In genomic region chr9:123338710-123339665, GRCh38 we compare ENCODE assay signal across 10 cellular contexts. TPM values are rescaled to one million over a fixed set of nuclear protein-coding genes. Genes with fewer than 3 reads are reported as not detected.
A peak's percentile ranks its signal among the peaks of the same experiment; 100 is the strongest.
DNase-seq lines count a peak whose midpoint lies in the region; ATAC-seq, FAIRE-seq and TF ChIP-seq lines count a peak whose summit lies in the region.
"Had no signal": no experiment of that assay in that cellular context is flagged by ENCODE, and none has a peak within 500 bp of the region (broad histone marks: within the 10 kb centered on the region; RNA-seq: fewer than 3 reads in every experiment).

No MANE protein-coding gene starts in this region.

- H3K27me3 Mint-ChIP-seq in glutamatergic neuron (ENCODE audit: unreplicated experiment), result no peaks in the 10 kb centered on the region
- no peaks in the 10 kb centered on the region for H3K27me3 Mint-ChIP-seq in Caco-2 (ENCODE audit: insufficient read depth, unreplicated experiment)

- no peaks in the 10 kb centered on the region for H3K79me2 ChIP-seq in OCI-LY7 (ENCODE audit: insufficient read depth, low read depth, low read length)

- intact Hi-C loops in OCI-LY7 (cut with micrococcal nuclease; ENCODE audit: unreplicated experiment), result loop anchor here (1.0 to 2.0 kb wide), 4 partner anchors 16 to 164 kb away; partner anchors contain the start of gene STRBP
- intact Hi-C loops in mucosa of descending colon (cut with DNase I, micrococcal nuclease), result no loop called here
- intact Hi-C loops in Caco-2 (cut with micrococcal nuclease; ENCODE audit: unreplicated experiment), result no loop called here

- no peak for DNase-seq in GM12891 (ENCODE audit: insufficient read length, low spot score)
- DNase-seq in OCI-LY7 (ENCODE audit: low spot score), result peak; percentile 89
- peak; percentile 41 for DNase-seq in activated gamma-delta T cell treated with anti-CD3 and anti-CD28 coated beads, Interleukin-2, amount 50 U/mL, for 16 hours (ENCODE audit: low read depth)
- peak; percentile 40 to 75 (median 42) for DNase-seq in mucosa of descending colon
- no peak for DNase-seq in glutamatergic neuron
- no peak for DNase-seq in Caco-2

- peaks cover 97% of the 10 kb centered on the region for H3K4me1 ChIP-seq in OCI-LY7 (ENCODE audit: insufficient read depth, low read length, poor library complexity, severe bottlenecking)
- H3K4me1 ChIP-seq in mucosa of descending colon (ENCODE audit: low read depth), result no peaks in the 10 kb centered on the region
- H3K4me1 ChIP-seq in stomach smooth muscle (ENCODE audit: control insufficient read depth, insufficient read depth, low read length), result peaks cover 31% of the 10 kb centered on the region
- no peaks in the 10 kb centered on the region for H3K4me1 ChIP-seq in Caco-2

- H3K9me3 Mint-ChIP-seq in glutamatergic neuron (ENCODE audit: unreplicated experiment), result peaks cover 1% of the 10 kb centered on the region
- no peaks in the 10 kb centered on the region for H3K9me3 Mint-ChIP-seq in Caco-2 (ENCODE audit: unreplicated experiment)

- peak; percentile 86 for FAIRE-seq in GM12891 (lab: Jason Lieb, UNC)

- POLR2A ChIA-PET in OCI-LY7 (lab: Charles Lee), result interaction anchor here (0.5 to 5.0 kb wide), 15 partner anchors 13 to 441 kb away, joined by 3 to 53 read pairs (median 4); no protein-coding TSS in a partner anchor
- POLR2A ChIA-PET in Caco-2 (lab: Charles Lee), result no interaction called here

- H3K4me1 Mint-ChIP-seq in glutamatergic neuron (ENCODE audit: low read depth, unreplicated experiment) (peaks cover 1% of the 10 kb centered on the region), Caco-2 (ENCODE audit: low read depth, unreplicated experiment) (no peaks in the 10 kb centered on the region)

- no peaks in the 10 kb centered on the region for H3K9me3 ChIP-seq in OCI-LY7 (ENCODE audit: low read length)
- no peaks in the 10 kb centered on the region for H3K9me3 ChIP-seq in mucosa of descending colon
- no peaks in the 10 kb centered on the region for H3K9me3 ChIP-seq in stomach smooth muscle (ENCODE audit: control insufficient read depth in 2 of 2, low read length in 2 of 2)
- H3K9me3 ChIP-seq in Caco-2, result no peaks in the 10 kb centered on the region
- H3K9me3 ChIP-seq: neutrophil had no signal

- H4K20me1 ChIP-seq in OCI-LY7 (ENCODE audit: insufficient read depth, low read length), result no peaks in the 10 kb centered on the region

- peak overlapping the region; percentile 59 for H3K4me3 ChIP-seq in OCI-LY7 (ENCODE audit: low read depth, low read length, poor library complexity, severe bottlenecking)
- H3K4me3 ChIP-seq in mucosa of descending colon, result no peak overlapping the region
- peak overlapping the region; percentile 26 to 44 for H3K4me3 ChIP-seq in stomach smooth muscle (ENCODE audit: low read length in 2 of 2)
- no peak overlapping the region for H3K4me3 ChIP-seq in Caco-2 (ENCODE audit: low read depth, low read length)

- H3K27ac Mint-ChIP-seq in glutamatergic neuron (ENCODE audit: unreplicated experiment), result no peak overlapping the region
- H3K27ac Mint-ChIP-seq in Caco-2 (ENCODE audit: unreplicated experiment), result no peak overlapping the region

- H2AFZ ChIP-seq in OCI-LY7 (ENCODE audit: low read length), result peak overlapping the region; percentile 41; the same call in 1 of the 2 replicates

- H3K36me3 Mint-ChIP-seq in glutamatergic neuron (ENCODE audit: unreplicated experiment), result no peaks in the 10 kb centered on the region
- no peaks in the 10 kb centered on the region for H3K36me3 Mint-ChIP-seq in Caco-2 (ENCODE audit: insufficient read depth, unreplicated experiment)

- ATAC-seq in HG02588 (IDR thresholded peaks at IDR 0.05; ENCODE audit: unreplicated experiment), result peak; percentile 65
- peak; percentile 68 for ATAC-seq in mucosa of descending colon

- TF ChIP-seq CTCF in OCI-LY7 (conservative IDR thresholded peaks at IDR 0.05; ENCODE audit: low read length) (no peak), mucosa of descending colon (IDR thresholded peaks at IDR 0.05) (no peak), glutamatergic neuron (IDR thresholded peaks at IDR 0.05; ENCODE audit: partially characterized antibody, unreplicated experiment) (no peak), Caco-2 (IDR thresholded peaks at IDR 0.05; ENCODE audit: insufficient read depth in 1 of 2, low read depth in 1 of 2, low read length in 1 of 2, severe bottlenecking in 1 of 2, unreplicated experiment in 1 of 2) (no peak)

- no peak overlapping the region for H3K4me3 Mint-ChIP-seq in glutamatergic neuron (ENCODE audit: unreplicated experiment)
- no peak overlapping the region for H3K4me3 Mint-ChIP-seq in Caco-2 (ENCODE audit: unreplicated experiment)

- H3K36me3 ChIP-seq in OCI-LY7 (ENCODE audit: insufficient read depth, low read length) (no peaks in the 10 kb centered on the region), mucosa of descending colon (ENCODE audit: low read depth) (no peaks in the 10 kb centered on the region), stomach smooth muscle (ENCODE audit: control insufficient read depth in 2 of 2, insufficient read depth in 2 of 2, low read length in 2 of 2) (no peaks in the 10 kb centered on the region), Caco-2 (ENCODE audit: control insufficient read depth, insufficient read depth, low read length) (no peaks in the 10 kb centered on the region)
- H3K36me3 ChIP-seq: neutrophil had no signal

- TF ChIP-seq POLR2A in GM12891 (IDR thresholded peaks at IDR 0.05; ENCODE audit: low read depth, low read length), result peak; percentile 76

- CTCF ChIA-PET in OCI-LY7 (lab: Charles Lee; ENCODE audit: unreplicated experiment) (interaction anchor here (0.6 to 1.4 kb wide), 10 partner anchors 10 to 102 kb away, joined by 3 to 9 read pairs (median 3); no protein-coding TSS in a partner anchor), Caco-2 (lab: Charles Lee) (no interaction called here)

- H3K27ac ChIP-seq in OCI-LY7 (ENCODE audit: low read depth, low read length, poor library complexity, severe bottlenecking) (peak overlapping the region; percentile 93), stomach smooth muscle (ENCODE audit: low read length) (no peak overlapping the region)
- H3K27ac ChIP-seq: neutrophil had no signal

- H3K27me3 ChIP-seq in stomach smooth muscle (ENCODE audit: control insufficient read depth in 1 of 2, insufficient read depth in 2 of 2, low read length in 2 of 2), result no peaks in the 10 kb centered on the region
- no peaks in the 10 kb centered on the region for H3K27me3 ChIP-seq in Caco-2 (replicated peaks; ENCODE audit: control insufficient read depth, insufficient read depth, low read length)

- BruUV-seq in OCI-LY7 (replicated peaks; lab: Mats Ljungman, UMichigan) (TSS peak; percentile 75), Caco-2 (replicated peaks; lab: Mats Ljungman, UMichigan) (no TSS peak)

- H3K9ac ChIP-seq in stomach smooth muscle (ENCODE audit: low read length in 2 of 2), result peak overlapping the region in 1 of 2 donors; percentile 39

- peak overlapping the region; percentile 73 for H3K4me2 ChIP-seq in OCI-LY7 (ENCODE audit: low read length)

- H3K9me2 ChIP-seq in OCI-LY7 (ENCODE audit: insufficient read depth, low read length), result no peaks in the 10 kb centered on the region

TF ChIP-seq in GM12891, 5 proteins besides CTCF, POLR2A, EP300 and RAD21:
- no peak for TF ChIP-seq POLR2AphosphoS5 (IDR thresholded peaks at IDR 0.05; ENCODE audit: low read depth, low read length)
- peak; percentile 67 for TF ChIP-seq TAF1 (IDR thresholded peaks at IDR 0.05; ENCODE audit: low read depth, low read length)
- peak; percentile 92; the same call in 1 of the 2 replicates for TF ChIP-seq POU2F2 (IDR thresholded peaks at IDR 0.05; ENCODE audit: low read depth, low read length)
- TF ChIP-seq SPI1 (IDR thresholded peaks at IDR 0.05; ENCODE audit: low read depth, low read length), result no peak; the same call in 1 of the 2 replicates
- peak; percentile 90 for TF ChIP-seq PAX5 (IDR thresholded peaks at IDR 0.05; ENCODE audit: insufficient read depth, low read length, severe bottlenecking)
TF ChIP-seq in GM12891: peak in this region for 3.

RNA-seq across cellular contexts. Expression of gene CRB2, which starts 17.0 kb away (rescaled TPM):
- 0.53 TPM for polyA plus RNA-seq in GM12891 (2012; ENCODE audit: low read depth, missing spikeins)
- 0.88 and 1.6 TPM in 2 replicates for total RNA-seq in OCI-LY7 (2014; rRNA removed; shearing (Covaris generic))
- total RNA-seq in OCI-LY7 (2022), result 2.6 and 3.4 TPM in 2 replicates
- 1 to 10 TPM in 2 of 3 donors, under 1 TPM in 1; 0.47 to 3.7 (median 1.1) TPM for total RNA-seq in mucosa of descending colon
- total RNA-seq in glutamatergic neuron (ENCODE audit: unreplicated experiment), result 6.8 TPM
- total RNA-seq in Caco-2 (2022), result 0.34 and 0.56 TPM in 2 replicates
- total RNA-seq: LHCN-M2 had no signal

Comparison
In these comparisons a context has a peak if more than half of its experiments do, and no peak if none do; other contexts are left out.
1. DNase-seq: peak in OCI-LY7 (single experiment), activated gamma-delta T cell treated with anti-CD3 and anti-CD28 coated beads, Interleukin-2, amount 50 U/mL, for 16 hours (single experiment) and mucosa of descending colon (3 of 3); none in GM12891 (single experiment), glutamatergic neuron (single experiment) and Caco-2 (0 of 2).
2. H3K4me3 ChIP-seq: peak in OCI-LY7 (single experiment) and stomach smooth muscle (2 of 2); none in mucosa of descending colon (single experiment) and Caco-2 (single experiment).